ENCODE assay signal across 15 cellular contexts in genomic region chr3:134300520-134300919, GRCh38. TPM values are rescaled to one million over a fixed set of nuclear protein-coding genes. Genes with fewer than 3 reads are reported as not detected.
DNase-seq lines count a peak whose midpoint lies in the region; ATAC-seq and TF ChIP-seq lines count a peak whose summit lies in the region.
"Had no signal": no experiment of that assay in that cellular context is flagged by ENCODE, and none has a peak within 500 bp of the region (broad histone marks: within the 10 kb centered on the region; RNA-seq: fewer than 3 reads in every experiment).

No MANE protein-coding gene starts in this region.

- CTCF ChIA-PET in AG04449 (lab: Yijun Ruan, JAX), result interaction anchor here (1.1 to 26.1 kb wide), 12 partner anchors 10 to 371 kb away, joined by 3 to 690 read pairs (median 4); partner anchors contain the start of genes ANAPC13 and CEP63

- ATAC-seq in left cardiac atrium, result peak; percentile 69 to 79
- ATAC-seq in HG03342 (IDR thresholded peaks at IDR 0.05; ENCODE audit: unreplicated experiment), result no peak

- TF ChIP-seq CTCF in AG04449 (IDR thresholded peaks at IDR 0.05; ENCODE audit: insufficient read depth, low read length, missing control alignments) (peak; percentile 32), GM12875 (IDR thresholded peaks at IDR 0.05; ENCODE audit: borderline replicate concordance, insufficient read depth, low read depth, low read length) (0 out of 2 replicates have a peak, but pooled peaks have one; percentile 5), VCaP (conservative IDR thresholded peaks at IDR 0.05) (0 out of 2 replicates have a peak, but pooled peaks have one; percentile 8)

- no peak overlapping the region for H3K27ac ChIP-seq in VCaP
- H3K27ac ChIP-seq: C4-2B, stomach had no signal

- intact Hi-C loops in left cardiac atrium (cut with DNase I), result loop anchor here (1.0 to 10.0 kb wide), 2 partner anchors 87 to 366 kb away; no protein-coding TSS in a partner anchor

- DNase-seq in AG04449 (ENCODE audit: low read depth, low spot score) (no peak), left cardiac atrium (no peak), dermis blood vessel endothelial cell (no peak), superior temporal gyrus (ENCODE audit: extremely low spot score) (no peak), NCI-H1417 (lab: John Stamatoyannopoulos, UW) (no peak)
- DNase-seq: activated CD8-positive, alpha-beta memory T cell treated with anti-CD3 and anti-CD28 coated beads, Interleukin-2, amount 50 U/mL, for 4 hours; activated naive CD8-positive, alpha-beta T cell treated with anti-CD3 and anti-CD28 coated beads, Interleukin-2, amount 10 ng/mL, durations not matched to agents 7 days and 5 days; NCI-H226; RPMI8226; stomach had no signal

- POLR2A ChIA-PET in AG04449 (lab: Yijun Ruan, JAX), result no interaction called here

- no peak overlapping the region for H3K4me3 ChIP-seq in AG04449 (ENCODE audit: low read depth, low read length)
- H3K4me3 ChIP-seq in GM12875 (ENCODE audit: low read depth, low read length), result no peak overlapping the region
- H3K4me3 ChIP-seq: MG63, stomach had no signal

RNA-seq across cellular contexts. Expression of gene RYK, which starts 49.9 kb away (rescaled TPM):
- total RNA-seq in left cardiac atrium, result 10 to 100 TPM; 40.5 to 46.2 TPM
- total RNA-seq in dermis blood vessel endothelial cell, result 91.6 and 103 TPM in 2 replicates
